2 cellular contexts compared by ENCODE assay signal in the genomic region with DNA sequence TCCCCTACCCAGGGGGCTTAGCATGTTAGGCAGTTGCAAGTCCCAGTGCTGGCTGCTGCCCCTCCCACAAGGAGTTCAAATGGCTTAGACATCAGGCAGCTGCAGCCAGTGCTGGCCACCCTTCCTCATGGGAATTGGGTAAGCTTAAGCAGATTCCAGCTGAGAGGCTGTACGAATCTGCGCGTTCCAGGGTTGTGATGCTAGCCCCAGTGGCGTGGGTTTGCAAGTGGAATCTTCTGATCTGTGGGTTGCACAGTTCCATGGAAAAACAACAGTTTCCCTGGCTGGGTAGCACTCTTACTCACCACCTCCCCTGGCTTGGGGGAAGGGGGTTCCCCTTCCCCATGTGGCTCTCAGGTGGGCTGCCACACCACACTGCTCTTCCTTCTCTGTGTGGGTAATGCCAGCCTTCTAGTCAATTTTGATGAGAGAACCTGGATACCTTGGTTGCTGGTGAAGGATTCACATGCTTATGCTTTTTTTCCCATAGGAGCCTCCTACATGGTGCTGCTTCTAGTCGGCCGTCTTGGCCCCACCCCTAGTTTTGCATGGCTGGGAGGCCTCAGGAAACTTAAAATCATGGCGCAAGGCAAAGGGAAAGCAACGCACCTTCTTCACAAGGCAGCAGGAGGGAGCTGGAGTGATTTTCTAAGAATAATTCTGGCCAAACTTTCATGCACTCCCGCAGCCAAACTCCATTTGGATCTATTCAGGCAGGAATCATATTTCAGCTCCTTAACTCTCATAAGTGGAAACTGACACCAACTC.
TF ChIP-seq lines count a peak whose summit lies in the region.

No MANE protein-coding gene starts in this region.

TF ChIP-seq in HepG2, 621 proteins besides CTCF, POLR2A, EP300 and RAD21:
- no peak for TF ChIP-seq XRCC5 (optimal IDR thresholded peaks at IDR 0.05; ENCODE audit: low read length)
- TF ChIP-seq PBX2 (CRISPR knock-in tag; IDR thresholded peaks at IDR 0.05) = no peak
- TF ChIP-seq MYC (CRISPR knock-in tag; IDR thresholded peaks at IDR 0.05; ENCODE audit: borderline replicate concordance) = no peak
- TF ChIP-seq SP4 (CRISPR knock-in tag; IDR thresholded peaks at IDR 0.05) = no peak
- TF ChIP-seq ZNF841 (CRISPR knock-in tag; IDR thresholded peaks at IDR 0.05; ENCODE audit: borderline replicate concordance) = no peak
- no peak for TF ChIP-seq NFRKB (IDR thresholded peaks at IDR 0.05)
- TF ChIP-seq ZNF160 (CRISPR knock-in tag; IDR thresholded peaks at IDR 0.05) = no peak
- TF ChIP-seq ZNF83 (CRISPR knock-in tag; IDR thresholded peaks at IDR 0.05; ENCODE audit: borderline replicate concordance) = no peak
- TF ChIP-seq FOXK1 (CRISPR knock-in tag; IDR thresholded peaks at IDR 0.05; ENCODE audit: borderline replicate concordance, low read depth) = no peak
- TF ChIP-seq ZKSCAN1 (IDR thresholded peaks at IDR 0.05; ENCODE audit: low read length) = no peak
- TF ChIP-seq, protein P1, sequence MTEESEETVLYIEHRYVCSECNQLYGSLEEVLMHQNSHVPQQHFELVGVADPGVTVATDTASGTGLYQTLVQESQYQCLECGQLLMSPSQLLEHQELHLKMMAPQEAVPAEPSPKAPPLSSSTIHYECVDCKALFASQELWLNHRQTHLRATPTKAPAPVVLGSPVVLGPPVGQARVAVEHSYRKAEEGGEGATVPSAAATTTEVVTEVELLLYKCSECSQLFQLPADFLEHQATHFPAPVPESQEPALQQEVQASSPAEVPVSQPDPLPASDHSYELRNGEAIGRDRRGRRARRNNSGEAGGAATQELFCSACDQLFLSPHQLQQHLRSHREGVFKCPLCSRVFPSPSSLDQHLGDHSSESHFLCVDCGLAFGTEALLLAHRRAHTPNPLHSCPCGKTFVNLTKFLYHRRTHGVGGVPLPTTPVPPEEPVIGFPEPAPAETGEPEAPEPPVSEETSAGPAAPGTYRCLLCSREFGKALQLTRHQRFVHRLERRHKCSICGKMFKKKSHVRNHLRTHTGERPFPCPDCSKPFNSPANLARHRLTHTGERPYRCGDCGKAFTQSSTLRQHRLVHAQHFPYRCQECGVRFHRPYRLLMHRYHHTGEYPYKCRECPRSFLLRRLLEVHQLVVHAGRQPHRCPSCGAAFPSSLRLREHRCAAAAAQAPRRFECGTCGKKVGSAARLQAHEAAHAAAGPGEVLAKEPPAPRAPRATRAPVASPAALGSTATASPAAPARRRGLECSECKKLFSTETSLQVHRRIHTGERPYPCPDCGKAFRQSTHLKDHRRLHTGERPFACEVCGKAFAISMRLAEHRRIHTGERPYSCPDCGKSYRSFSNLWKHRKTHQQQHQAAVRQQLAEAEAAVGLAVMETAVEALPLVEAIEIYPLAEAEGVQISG (CRISPR knock-in tag; IDR thresholded peaks at IDR 0.05) = no peak
- TF ChIP-seq DR1 (CRISPR knock-in tag; IDR thresholded peaks at IDR 0.05) = no peak
- TF ChIP-seq, protein P2, sequence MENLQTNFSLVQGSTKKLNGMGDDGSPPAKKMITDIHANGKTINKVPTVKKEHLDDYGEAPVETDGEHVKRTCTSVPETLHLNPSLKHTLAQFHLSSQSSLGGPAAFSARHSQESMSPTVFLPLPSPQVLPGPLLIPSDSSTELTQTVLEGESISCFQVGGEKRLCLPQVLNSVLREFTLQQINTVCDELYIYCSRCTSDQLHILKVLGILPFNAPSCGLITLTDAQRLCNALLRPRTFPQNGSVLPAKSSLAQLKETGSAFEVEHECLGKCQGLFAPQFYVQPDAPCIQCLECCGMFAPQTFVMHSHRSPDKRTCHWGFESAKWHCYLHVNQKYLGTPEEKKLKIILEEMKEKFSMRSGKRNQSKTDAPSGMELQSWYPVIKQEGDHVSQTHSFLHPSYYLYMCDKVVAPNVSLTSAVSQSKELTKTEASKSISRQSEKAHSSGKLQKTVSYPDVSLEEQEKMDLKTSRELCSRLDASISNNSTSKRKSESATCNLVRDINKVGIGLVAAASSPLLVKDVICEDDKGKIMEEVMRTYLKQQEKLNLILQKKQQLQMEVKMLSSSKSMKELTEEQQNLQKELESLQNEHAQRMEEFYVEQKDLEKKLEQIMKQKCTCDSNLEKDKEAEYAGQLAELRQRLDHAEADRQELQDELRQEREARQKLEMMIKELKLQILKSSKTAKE (CRISPR knock-in tag; IDR thresholded peaks at IDR 0.05; ENCODE audit: borderline replicate concordance) = no peak
- TF ChIP-seq NFATC3 (CRISPR knock-in tag; IDR thresholded peaks at IDR 0.05) = no peak

TF ChIP-seq in SK-N-SH treated with all-trans-retinoic acid at 6 μM for 48 hours, 23 proteins besides CTCF, POLR2A, EP300 and RAD21:
- no peak for TF ChIP-seq TCF4 (CRISPR knock-in tag; IDR thresholded peaks at IDR 0.05; ENCODE audit: borderline replicate concordance)
- TF ChIP-seq ZNF8 (CRISPR knock-in tag; IDR thresholded peaks at IDR 0.05) = no peak
- no peak for TF ChIP-seq PATZ1 (CRISPR knock-in tag; IDR thresholded peaks at IDR 0.05; ENCODE audit: borderline replicate concordance)
- TF ChIP-seq CSDC2 (CRISPR knock-in tag; IDR thresholded peaks at IDR 0.05) = no peak
- no peak for TF ChIP-seq ESRRG (CRISPR knock-in tag; IDR thresholded peaks at IDR 0.05)
- TF ChIP-seq ZFP3 (CRISPR knock-in tag; IDR thresholded peaks at IDR 0.05) = no peak
